8 cellular contexts compared by ENCODE assay signal in genomic region chr9:37784291-37784639, GRCh38. TPM values are rescaled to one million over a fixed set of nuclear protein-coding genes. Genes with fewer than 3 reads are reported as not detected.
DNase-seq lines count a peak whose midpoint lies in the region; ATAC-seq, FAIRE-seq and TF ChIP-seq lines count a peak whose summit lies in the region.

No MANE protein-coding gene starts in this region.

- TF ChIP-seq CTCF in left lung (IDR thresholded peaks at IDR 0.05): no peak
- no peak for TF ChIP-seq CTCF in upper lobe of left lung (IDR thresholded peaks at IDR 0.05)

- H3K27ac Mint-ChIP-seq in activated naive CD4-positive, alpha-beta T cell treated with anti-CD3 and anti-CD28 coated beads, Interleukin-2, amount 10 ng/mL, durations not matched to agents 7 days and 5 days: peak overlapping the region; percentile 96
- peak overlapping the region; percentile 96 for H3K27ac Mint-ChIP-seq in activated naive CD8-positive, alpha-beta T cell treated with anti-CD3 and anti-CD28 coated beads, Interleukin-2, amount 50 U/mL, for 24 hours

- H3K36me3 ChIP-seq in left lung (peaks cover 0 to 42% of the 10 kb centered on the region in 2 donors), upper lobe of left lung (peaks cover 18 to 42% (median 28%) of the 10 kb centered on the region in 4 donors)

- H3K4me3 ChIP-seq in left lung: peak overlapping the region; percentile 89 to 91
- peak overlapping the region; percentile 90 to 98 (median 94) for H3K4me3 ChIP-seq in upper lobe of left lung

- no peak for FAIRE-seq in urothelium cell line (lab: Jason Lieb, UNC)

- H3K9me3 Mint-ChIP-seq in activated naive CD4-positive, alpha-beta T cell treated with anti-CD3 and anti-CD28 coated beads, Interleukin-2, amount 10 ng/mL, durations not matched to agents 7 days and 5 days: no peaks in the 10 kb centered on the region
- no peaks in the 10 kb centered on the region for H3K9me3 Mint-ChIP-seq in activated naive CD8-positive, alpha-beta T cell treated with anti-CD3 and anti-CD28 coated beads, Interleukin-2, amount 50 U/mL, for 24 hours

- H3K9me3 ChIP-seq in left lung (no peaks in the 10 kb centered on the region), upper lobe of left lung (no peaks in the 10 kb centered on the region)

- ATAC-seq in activated naive CD8-positive, alpha-beta T cell treated with anti-CD3 and anti-CD28 coated beads, Interleukin-2, amount 50 U/mL, for 24 hours: peak; percentile 11
- ATAC-seq in left lung: no peak
- no peak for ATAC-seq in upper lobe of left lung (ENCODE audit: low FRiP score in 2 of 2)
- no peak for ATAC-seq in HG03460 (IDR thresholded peaks at IDR 0.05; ENCODE audit: unreplicated experiment)

- CTCF ChIA-PET in activated naive CD4-positive, alpha-beta T cell treated with anti-CD3 and anti-CD28 coated beads, Interleukin-2, amount 10 ng/mL, durations not matched to agents 7 days and 5 days (lab: Charles Lee): no interaction called here

- H3K4me1 ChIP-seq in left lung (peaks cover 5 to 35% of the 10 kb centered on the region in 2 donors), upper lobe of left lung (peaks cover 12 to 35% (median 18%) of the 10 kb centered on the region in 4 donors)

- no peak for DNase-seq in activated naive CD4-positive, alpha-beta T cell treated with anti-CD3 and anti-CD28 coated beads, Interleukin-2, amount 10 ng/mL, durations not matched to agents 7 days and 5 days
- DNase-seq in activated naive CD4-positive, alpha-beta T cell treated with anti-CD3 and anti-CD28 coated beads, Interleukin-2, amount 50 U/mL, for 16 hours: no peak
- DNase-seq in activated naive CD8-positive, alpha-beta T cell treated with anti-CD3 and anti-CD28 coated beads, Interleukin-2, amount 50 U/mL, for 24 hours: no peak
- no peak for DNase-seq in left lung
- no peak for DNase-seq in upper lobe of left lung
- DNase-seq in NCI-H1417 (lab: John Stamatoyannopoulos, UW): no peak
- no peak for DNase-seq in urothelium cell line (ENCODE audit: low spot score)

- H3K36me3 Mint-ChIP-seq in activated naive CD4-positive, alpha-beta T cell treated with anti-CD3 and anti-CD28 coated beads, Interleukin-2, amount 10 ng/mL, durations not matched to agents 7 days and 5 days: peaks cover 39% of the 10 kb centered on the region
- H3K36me3 Mint-ChIP-seq in activated naive CD8-positive, alpha-beta T cell treated with anti-CD3 and anti-CD28 coated beads, Interleukin-2, amount 50 U/mL, for 24 hours (ENCODE audit: low read depth): peaks cover 48% of the 10 kb centered on the region

- intact Hi-C loops in left lung (cut with DNase I): no loop called here

- no peak for TF ChIP-seq EP300 in upper lobe of left lung (IDR thresholded peaks at IDR 0.05)

- H3K4me3 Mint-ChIP-seq in activated naive CD4-positive, alpha-beta T cell treated with anti-CD3 and anti-CD28 coated beads, Interleukin-2, amount 10 ng/mL, durations not matched to agents 7 days and 5 days: peak overlapping the region; percentile 98
- H3K4me3 Mint-ChIP-seq in activated naive CD8-positive, alpha-beta T cell treated with anti-CD3 and anti-CD28 coated beads, Interleukin-2, amount 50 U/mL, for 24 hours: peak overlapping the region; percentile 96

- TF ChIP-seq POLR2A in upper lobe of left lung (IDR thresholded peaks at IDR 0.05): no peak

- H3K27me3 ChIP-seq in left lung (peaks cover 0 to 13% of the 10 kb centered on the region in 2 donors), upper lobe of left lung (no peaks in the 10 kb centered on the region)

- H3K27me3 Mint-ChIP-seq in activated naive CD4-positive, alpha-beta T cell treated with anti-CD3 and anti-CD28 coated beads, Interleukin-2, amount 10 ng/mL, durations not matched to agents 7 days and 5 days: peaks cover 5% of the 10 kb centered on the region
- H3K27me3 Mint-ChIP-seq in activated naive CD8-positive, alpha-beta T cell treated with anti-CD3 and anti-CD28 coated beads, Interleukin-2, amount 50 U/mL, for 24 hours: no peaks in the 10 kb centered on the region

- peaks cover 52% of the 10 kb centered on the region for H3K4me1 Mint-ChIP-seq in activated naive CD4-positive, alpha-beta T cell treated with anti-CD3 and anti-CD28 coated beads, Interleukin-2, amount 10 ng/mL, durations not matched to agents 7 days and 5 days
- peaks cover 41% of the 10 kb centered on the region for H3K4me1 Mint-ChIP-seq in activated naive CD8-positive, alpha-beta T cell treated with anti-CD3 and anti-CD28 coated beads, Interleukin-2, amount 50 U/mL, for 24 hours

- peak overlapping the region; percentile 57 to 92 for H3K27ac ChIP-seq in left lung
- H3K27ac ChIP-seq in upper lobe of left lung: peak overlapping the region; percentile 84 to 90 (median 86)

- WGBS in upper lobe of left lung, 2 donors: 0 to 1% methylated on average over 6 of the region's 6 CpGs

RNA-seq across cellular contexts. Expression of gene EXOSC3, which starts 0.6 kb away (rescaled TPM):
- total RNA-seq in left lung (10 to 100 TPM; 25.6 to 34.5 TPM), upper lobe of left lung (10 to 100 TPM in 5 of 6 donors, 1 to 10 TPM in 1; 8.0 to 49.8 (median 35.1) TPM)

RNA-seq across cellular contexts. Expression of gene DCAF10, which starts 16.3 kb away (rescaled TPM):
- total RNA-seq in left lung (10 to 100 TPM; 24.8 to 25.3 TPM), upper lobe of left lung (10 to 100 TPM; 19.0 to 42.7 (median 25.1) TPM)

RNA-seq across cellular contexts. Expression of gene TRMT10B, which starts 30.7 kb away (rescaled TPM):
- total RNA-seq in left lung (1 to 10 TPM; 5.8 to 7.5 TPM), upper lobe of left lung (10 to 100 TPM in 2 of 6 donors, 1 to 10 TPM in 4; 3.8 to 18.9 (median 8.3) TPM)
